Comparison of ENCODE assay signal across 8 cellular contexts in genomic region chr15:57340673-57341259, GRCh38. TPM values are rescaled to one million over a fixed set of nuclear protein-coding genes. Genes with fewer than 3 reads are reported as not detected.
DNase-seq lines count a peak whose midpoint lies in the region; ATAC-seq and TF ChIP-seq lines count a peak whose summit lies in the region.

No MANE protein-coding gene starts in this region.

- no peak overlapping the region for H3K27ac ChIP-seq in CD4-positive, alpha-beta memory T cell (ENCODE audit: low read depth, low read length)
- no peak overlapping the region for H3K27ac ChIP-seq in GM23338 (ENCODE audit: low read depth)
- H3K27ac ChIP-seq in parathyroid adenoma = no peak overlapping the region

- H3K27ac Mint-ChIP-seq in CD4-positive, alpha-beta memory T cell = no peak overlapping the region
- H3K27ac Mint-ChIP-seq in GM23338 = no peak overlapping the region

- CTCF ChIA-PET in CD4-positive, alpha-beta memory T cell (lab: Charles Lee; ENCODE audit: partially characterized antibody) = interaction anchor here (1.0 to 5.2 kb wide), 7 partner anchors 8 to 519 kb away, joined by 3 to 63 read pairs (median 4); no protein-coding TSS in a partner anchor

- H2AFZ ChIP-seq in GM23338 (no peak overlapping the region), parathyroid adenoma (no peak overlapping the region)

- ATAC-seq in GM23338 = peak; percentile 70
- no peak for ATAC-seq in GM18907 (IDR thresholded peaks at IDR 0.05; ENCODE audit: unreplicated experiment)
- no peak for ATAC-seq in GM19395 (IDR thresholded peaks at IDR 0.05; ENCODE audit: unreplicated experiment)

- no peak overlapping the region for H3K9ac ChIP-seq in parathyroid adenoma

- H3K4me2 ChIP-seq in GM23338 = no peak overlapping the region
- H3K4me2 ChIP-seq in parathyroid adenoma (ENCODE audit: low read length) = no peak overlapping the region

- H3K79me2 ChIP-seq in GM23338 (replicated peaks; ENCODE audit: insufficient read depth) = no peaks in the 10 kb centered on the region
- no peaks in the 10 kb centered on the region for H3K79me2 ChIP-seq in parathyroid adenoma

- no peaks in the 10 kb centered on the region for H3K4me1 ChIP-seq in CD4-positive, alpha-beta memory T cell (ENCODE audit: insufficient read depth, low read length)
- no peaks in the 10 kb centered on the region for H3K4me1 ChIP-seq in GM23338 (ENCODE audit: insufficient read depth)
- H3K4me1 ChIP-seq in parathyroid adenoma = no peaks in the 10 kb centered on the region

- no peaks in the 10 kb centered on the region for H3F3A ChIP-seq in GM23338 (replicated peaks; ENCODE audit: low read depth)

- no peaks in the 10 kb centered on the region for H3K9me3 ChIP-seq in CD4-positive, alpha-beta memory T cell (ENCODE audit: control insufficient read depth in 1 of 2, low read length in 2 of 2)
- no peaks in the 10 kb centered on the region for H3K9me3 ChIP-seq in parathyroid adenoma (ENCODE audit: control insufficient read depth, low read length)

- H3K9me3 Mint-ChIP-seq in CD4-positive, alpha-beta memory T cell = no peaks in the 10 kb centered on the region
- H3K9me3 Mint-ChIP-seq in GM23338 = no peaks in the 10 kb centered on the region

- TF ChIP-seq CTCF in GM23338 (conservative IDR thresholded peaks at IDR 0.05; ENCODE audit: low read depth in 2 of 2) (peak; percentile 91 to 92), parathyroid adenoma (IDR thresholded peaks at IDR 0.05) (peak; percentile 70)

- peaks cover 12 to 21% of the 10 kb centered on the region in 2 donors for H3K27me3 Mint-ChIP-seq in CD4-positive, alpha-beta memory T cell
- H3K27me3 Mint-ChIP-seq in GM23338 (ENCODE audit: insufficient read depth, low read depth, poor library complexity) = peaks cover 3% of the 10 kb centered on the region

- no peaks in the 10 kb centered on the region for H4K20me1 ChIP-seq in GM23338 (replicated peaks; ENCODE audit: insufficient read depth)

- H3K9me2 ChIP-seq in GM23338 (ENCODE audit: insufficient read depth) = no peaks in the 10 kb centered on the region

- H3K4me1 Mint-ChIP-seq in CD4-positive, alpha-beta memory T cell = peaks cover 0 to 2% (median 0%) of the 10 kb centered on the region in 4 donors
- H3K4me1 Mint-ChIP-seq in GM23338 = peaks cover 24% of the 10 kb centered on the region

- no peaks in the 10 kb centered on the region for H3K27me3 ChIP-seq in CD4-positive, alpha-beta memory T cell (ENCODE audit: insufficient read depth, low read length)
- H3K27me3 ChIP-seq in GM23338 (ENCODE audit: insufficient read depth) (no peaks in the 10 kb centered on the region), parathyroid adenoma (ENCODE audit: control insufficient read depth, insufficient read depth, low read length) (no peaks in the 10 kb centered on the region)

- H3K36me3 Mint-ChIP-seq in CD4-positive, alpha-beta memory T cell = no peaks in the 10 kb centered on the region
- H3K36me3 Mint-ChIP-seq in GM23338 (ENCODE audit: low read depth) = no peaks in the 10 kb centered on the region

- H3K4me3 ChIP-seq in CD4-positive, alpha-beta memory T cell (ENCODE audit: low read length in 2 of 2) = no peak overlapping the region
- H3K4me3 ChIP-seq in GM23338 (no peak overlapping the region), parathyroid adenoma (ENCODE audit: low read depth, low read length) (no peak overlapping the region)

- POLR2A ChIA-PET in CD4-positive, alpha-beta memory T cell (lab: Charles Lee; ENCODE audit: partially characterized antibody) = no interaction called here

- no peaks in the 10 kb centered on the region for H3K36me3 ChIP-seq in CD4-positive, alpha-beta memory T cell (ENCODE audit: insufficient read depth, low read length)
- no peaks in the 10 kb centered on the region for H3K36me3 ChIP-seq in GM23338 (ENCODE audit: insufficient read depth)
- no peaks in the 10 kb centered on the region for H3K36me3 ChIP-seq in parathyroid adenoma (ENCODE audit: control insufficient read depth, insufficient read depth, low read length)

- peak in 4 of 5 donors; percentile 7 to 12 (median 8) for DNase-seq in CD4-positive, alpha-beta memory T cell
- DNase-seq in GM23338 (ENCODE audit: low spot score) (peak; percentile 80), NCI-H460 (ENCODE audit: extremely low read depth, low read depth) (peak; percentile 48), glomerular visceral epithelial cell (ENCODE audit: extremely low spot score) (peak; percentile 76)
- peak; percentile 26 for DNase-seq in activated T-cell treated with anti-CD3 and anti-CD28 coated beads, Interleukin-2, amount 50 U/mL, for 1 hour

- no peak overlapping the region for H3K4me3 Mint-ChIP-seq in CD4-positive, alpha-beta memory T cell
- H3K4me3 Mint-ChIP-seq in GM23338 = no peak overlapping the region

- intact Hi-C loops in CD4-positive, alpha-beta memory T cell (cut with micrococcal nuclease) = loop anchor here (2.0 to 5.0 kb wide), 2 partner anchors 202 to 520 kb away; no protein-coding TSS in a partner anchor

TF ChIP-seq in GM23338, 12 proteins besides CTCF, POLR2A, EP300 and RAD21:
- no peak for TF ChIP-seq ETS1 (IDR thresholded peaks at IDR 0.05)
- no peak for TF ChIP-seq EZH2 (IDR thresholded peaks at IDR 0.05; ENCODE audit: low read depth, unreplicated experiment)
- no peak for TF ChIP-seq CREB1 (CRISPR knock-in tag; IDR thresholded peaks at IDR 0.05; ENCODE audit: low read depth)
- no peak for TF ChIP-seq REST (IDR thresholded peaks at IDR 0.05; ENCODE audit: unreplicated experiment)
- no peak for TF ChIP-seq JUNB (IDR thresholded peaks at IDR 0.05; ENCODE audit: unreplicated experiment)
- TF ChIP-seq ZNF114 (CRISPR knock-in tag; IDR thresholded peaks at IDR 0.05) = no peak
- no peak for TF ChIP-seq ZNF331 (CRISPR knock-in tag; IDR thresholded peaks at IDR 0.05; ENCODE audit: low read depth)

RNA-seq across cellular contexts. Expression of gene CGNL1, which starts 35.5 kb away (rescaled TPM):
- total RNA-seq in CD4-positive, alpha-beta memory T cell = not detected
- not detected for polyA plus RNA-seq in CD4-positive, alpha-beta memory T cell
- total RNA-seq in GM23338 (2014; rRNA removed; shearing (Covaris generic)) = 57.8 and 58.0 TPM in 2 replicates
- polyA plus RNA-seq in GM23338 (2016; fragmentation: Nextera tagmentation; extraction: Ambion mirVana) = 19.4 and 20.0 TPM in 2 replicates
- total RNA-seq in NCI-H460 (2014; rRNA removed; shearing (Covaris generic)) = 0.82 and 0.98 TPM in 2 replicates
- polyA plus RNA-seq in NCI-H460 (2014; cell fraction: nucleus; rRNA removed) = 1.3 and 1.4 TPM in 2 replicates

Comparison
In these comparisons a context has a peak if more than half of its experiments do, and no peak if none do; other contexts are left out.
1. DNase-seq: peak in every context shown above with its lines; median percentile 80 in GM23338; 76 in glomerular visceral epithelial cell; 48 in NCI-H460; 26 in activated T-cell treated with anti-CD3 and anti-CD28 coated beads, Interleukin-2, amount 50 U/mL, for 1 hour; 8 in CD4-positive, alpha-beta memory T cell.
2. RNA of gene CGNL1, which starts 35.5 kb away (total RNA-seq): 57.8 to 58.0 TPM in GM23338; 0.82 to 0.98 TPM in NCI-H460 and not detected in CD4-positive, alpha-beta memory T cell; every median in the first group is over 10 times any median in the second.